In genomic region chr9:68653141-68653595, GRCh38 we compare ENCODE assay signal across 10 cellular contexts. TPM values are rescaled to one million over a fixed set of nuclear protein-coding genes. Genes with fewer than 3 reads are reported as not detected.
DNase-seq lines count a peak whose midpoint lies in the region; ATAC-seq and TF ChIP-seq lines count a peak whose summit lies in the region.
"Had no signal": no experiment of that assay in that cellular context is flagged by ENCODE, and none has a peak within 500 bp of the region (broad histone marks: within the 10 kb centered on the region; RNA-seq: fewer than 3 reads in every experiment).

No MANE protein-coding gene starts in this region.

- no peaks in the 10 kb centered on the region for H3K9me3 Mint-ChIP-seq in T-helper 1 cell treated with Interleukin-12 subunit alpha and Interleukin-12 subunit beta and Interleukin-4 antibody, amounts not matched to agents 30 μg/mL and 1 μg/mL, for 36 hours

- TF ChIP-seq CTCF in GM12864 (IDR thresholded peaks at IDR 0.05; ENCODE audit: low read depth, low read length, missing control alignments): peak; percentile 16

- H3K4me3 ChIP-seq in GM12864 (ENCODE audit: low read depth, low read length) (no peak overlapping the region), MG63 (no peak overlapping the region)

- H3K4me1 Mint-ChIP-seq in T-helper 1 cell treated with Interleukin-12 subunit alpha and Interleukin-12 subunit beta and Interleukin-4 antibody, amounts not matched to agents 30 μg/mL and 1 μg/mL, for 36 hours (ENCODE audit: low read depth): peaks cover 18% of the 10 kb centered on the region

- no peaks in the 10 kb centered on the region for H3K36me3 ChIP-seq in MG63

- H3K27me3 Mint-ChIP-seq in T-helper 1 cell treated with Interleukin-12 subunit alpha and Interleukin-12 subunit beta and Interleukin-4 antibody, amounts not matched to agents 30 μg/mL and 1 μg/mL, for 36 hours (ENCODE audit: low read depth): no peaks in the 10 kb centered on the region

- H3K27me3 ChIP-seq in MG63: no peaks in the 10 kb centered on the region

- intact Hi-C loops in left colon (cut with DNase I, micrococcal nuclease): loop anchor here in 1 of 2 donors (10.0 kb wide), 1 partner anchor 58 kb away; no protein-coding TSS in a partner anchor

- H3K27ac Mint-ChIP-seq in T-helper 1 cell treated with Interleukin-12 subunit alpha and Interleukin-12 subunit beta and Interleukin-4 antibody, amounts not matched to agents 30 μg/mL and 1 μg/mL, for 36 hours: peak overlapping the region; percentile 49

- H3K36me3 Mint-ChIP-seq in T-helper 1 cell treated with Interleukin-12 subunit alpha and Interleukin-12 subunit beta and Interleukin-4 antibody, amounts not matched to agents 30 μg/mL and 1 μg/mL, for 36 hours (ENCODE audit: low read depth): no peaks in the 10 kb centered on the region

- peak; percentile 80 for ATAC-seq in GM19043 (IDR thresholded peaks at IDR 0.05; ENCODE audit: low read depth, unreplicated experiment)
- peak; percentile 85 for ATAC-seq in HG02852 (IDR thresholded peaks at IDR 0.05; ENCODE audit: unreplicated experiment)
- ATAC-seq in left colon: no peak

- H3K9me3 ChIP-seq in MG63: no peaks in the 10 kb centered on the region

- H3K4me3 Mint-ChIP-seq in T-helper 1 cell treated with Interleukin-12 subunit alpha and Interleukin-12 subunit beta and Interleukin-4 antibody, amounts not matched to agents 30 μg/mL and 1 μg/mL, for 36 hours: peak overlapping the region; percentile 7

- DNase-seq in GM12864 (ENCODE audit: low read depth) (peak; percentile 79), left colon (no peak), MG63 (no peak), NCI-H1694 treated with DMSO at 0.1 percent for 48 hours (lab: John Stamatoyannopoulos, UW) (no peak), 8988T (no peak)
- DNase-seq: hypothalamus, NCI-H526 treated with DMSO at 0.1 percent for 48 hours had no signal

RNA-seq across cellular contexts. Expression of gene PIP5K1B, which starts 51.9 kb away (rescaled TPM):
- total RNA-seq in left colon: 10 to 100 TPM; 83.1 to 91.6 TPM
- total RNA-seq in MG63 (2014; rRNA removed; shearing (Covaris generic); ENCODE audit: low replicate concordance): not detected in 2 replicates

Comparison
In these comparisons a context has a peak if more than half of its experiments do, and no peak if none do; other contexts are left out.
1. RNA of gene PIP5K1B, which starts 51.9 kb away (total RNA-seq): 83.1 to 91.6 TPM in left colon; not detected in MG63; every median in the first group is over 10 times any median in the second.